ENCODE assay signal across 8 cellular contexts in the genomic region with DNA sequence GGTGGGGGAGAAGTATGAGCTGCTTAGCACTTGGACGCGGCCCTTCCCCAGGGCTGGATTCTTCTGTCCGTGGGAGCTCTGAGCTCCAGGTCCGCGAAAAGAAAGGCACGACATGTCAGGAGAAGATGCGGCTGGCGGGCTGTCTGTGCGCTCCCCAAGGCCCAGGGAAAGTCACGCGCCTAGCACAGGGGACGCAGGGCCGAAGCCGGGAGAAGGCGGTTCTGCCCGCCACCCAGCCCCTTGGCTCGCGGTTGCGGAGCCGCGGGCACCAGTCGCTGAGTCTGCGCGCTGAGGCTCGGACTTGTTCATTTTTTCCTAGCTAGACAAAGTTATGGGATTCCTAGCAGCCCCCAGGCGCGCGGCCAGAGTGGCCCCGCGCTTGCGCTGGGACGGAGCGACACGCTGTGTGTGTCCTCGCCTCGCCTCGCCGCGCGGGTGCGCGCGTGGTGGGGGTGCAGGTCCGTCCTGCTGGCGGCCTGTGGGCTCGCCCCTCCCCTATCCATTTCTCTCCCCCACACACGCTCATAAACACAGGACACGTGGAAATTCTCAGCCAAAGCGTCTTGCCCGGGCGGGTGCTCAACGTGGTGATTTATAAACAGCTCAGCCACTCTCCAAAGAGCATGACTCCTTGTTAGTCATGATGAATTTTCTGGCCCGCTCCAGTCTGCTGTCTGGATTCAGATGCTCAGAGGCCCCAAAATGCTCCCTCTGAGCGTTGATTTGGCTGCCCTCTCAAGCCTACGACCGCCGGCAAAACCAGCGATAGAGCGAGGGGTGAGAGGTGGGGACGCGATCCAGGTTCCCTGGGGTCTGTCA. TPM values are rescaled to one million over a fixed set of nuclear protein-coding genes. Genes with fewer than 3 reads are reported as not detected.
A peak's percentile ranks its signal among the peaks of the same experiment; 100 is the strongest.
DNase-seq lines count a peak whose midpoint lies in the region; ATAC-seq and TF ChIP-seq lines count a peak whose summit lies in the region.

No MANE protein-coding gene starts in this region.

- POLR2A ChIA-PET in AG04449 (lab: Yijun Ruan, JAX) = no interaction called here
- POLR2A ChIA-PET in activated CD8-positive, alpha-beta T cell treated with anti-CD3 and anti-CD28 coated beads for 36 hours (lab: Charles Lee) = no interaction called here

- no peaks in the 10 kb centered on the region for H3K9me3 ChIP-seq in Karpas-422 (ENCODE audit: low read length)

- H2AFZ ChIP-seq in Karpas-422 (ENCODE audit: low read length) = no peak overlapping the region

- H3K27ac Mint-ChIP-seq in activated CD8-positive, alpha-beta T cell treated with anti-CD3 and anti-CD28 coated beads for 36 hours = no peak overlapping the region

- no peak for TF ChIP-seq CTCF in AG04449 (IDR thresholded peaks at IDR 0.05; ENCODE audit: insufficient read depth, low read length, missing control alignments)
- no peak for TF ChIP-seq CTCF in GM13976 (IDR thresholded peaks at IDR 0.05; ENCODE audit: borderline replicate concordance, control extremely low read depth, extremely low read depth, insufficient read depth, missing control alignments)
- no peak for TF ChIP-seq CTCF in activated CD8-positive, alpha-beta T cell treated with anti-CD3 and anti-CD28 coated beads for 36 hours (IDR thresholded peaks at IDR 0.05)

- in situ Hi-C loops in GM13976 (cut with MboI; ENCODE audit: low sequenced_read_pairs, unreplicated experiment) = loop anchor here (25.0 kb wide), 2 partner anchors 280 to 1320 kb away; no protein-coding TSS in a partner anchor

- H3K79me2 ChIP-seq in Karpas-422 (ENCODE audit: low read length) = no peaks in the 10 kb centered on the region

- no peaks in the 10 kb centered on the region for H3K36me3 ChIP-seq in Karpas-422 (ENCODE audit: insufficient read depth, low read length)

- H3K9me2 ChIP-seq in Karpas-422 (replicated peaks; ENCODE audit: insufficient read depth, low read length) = no peaks in the 10 kb centered on the region

- no peaks in the 10 kb centered on the region for H3K27me3 ChIP-seq in Karpas-422 (ENCODE audit: low read length)

- H3K4me3 Mint-ChIP-seq in activated CD8-positive, alpha-beta T cell treated with anti-CD3 and anti-CD28 coated beads for 36 hours = peak overlapping the region; percentile 75

- no peaks in the 10 kb centered on the region for H4K20me1 ChIP-seq in Karpas-422 (ENCODE audit: insufficient read depth, low read depth, low read length)

- ATAC-seq in activated CD8-positive, alpha-beta T cell treated with anti-CD3 and anti-CD28 coated beads for 36 hours = no peak
- ATAC-seq in left cardiac atrium = peak; percentile 17 to 58

- peaks cover 3% of the 10 kb centered on the region for H3K36me3 Mint-ChIP-seq in activated CD8-positive, alpha-beta T cell treated with anti-CD3 and anti-CD28 coated beads for 36 hours (ENCODE audit: low read depth)

- H3K9me3 Mint-ChIP-seq in activated CD8-positive, alpha-beta T cell treated with anti-CD3 and anti-CD28 coated beads for 36 hours = no peaks in the 10 kb centered on the region

- H3K4me3 ChIP-seq in AG04449 (ENCODE audit: low read depth, low read length) (peak overlapping the region; percentile 59), Karpas-422 (ENCODE audit: low read length) (no peak overlapping the region)

- no peaks in the 10 kb centered on the region for H3K4me1 ChIP-seq in Karpas-422 (ENCODE audit: low read length)

- no peak overlapping the region for H3K9ac ChIP-seq in Karpas-422 (ENCODE audit: low read length)

- H3K27ac ChIP-seq in Karpas-422 (ENCODE audit: low read length) = no peak overlapping the region

- CTCF ChIA-PET in AG04449 (lab: Yijun Ruan, JAX) = interaction anchor here (1.2 kb wide), 1 partner anchor 287 kb away, joined by 3 read pairs; no protein-coding TSS in a partner anchor
- CTCF ChIA-PET in activated CD8-positive, alpha-beta T cell treated with anti-CD3 and anti-CD28 coated beads for 36 hours (lab: Charles Lee) = interaction anchor here (1.4 to 2.0 kb wide), 2 partner anchors 13 to 14 kb away, joined by 4 to 5 read pairs; no protein-coding TSS in a partner anchor

- peak; percentile 10 for DNase-seq in AG04449 (ENCODE audit: low read depth, low spot score)
- DNase-seq in GM13976 (ENCODE audit: low spot score) = peak; percentile 38
- no peak for DNase-seq in activated CD8-positive, alpha-beta T cell treated with anti-CD3 and anti-CD28 coated beads for 36 hours
- DNase-seq in left cardiac atrium = no peak
- peak; percentile 87 for DNase-seq in putamen (ENCODE audit: low spot score)
- DNase-seq in Karpas-422 = no peak
- DNase-seq in stimulated activated CD4-positive, alpha-beta T cell treated with anti-CD3 and anti-CD28 coated beads, Interleukin-4, amount 100 ng/mL, for 4 hours = no peak
- no peak for DNase-seq in AML-193 (lab: John Stamatoyannopoulos, UW)

- no peak overlapping the region for H3K4me2 ChIP-seq in Karpas-422 (ENCODE audit: low read depth, low read length, poor library complexity, severe bottlenecking)

- intact Hi-C loops in activated CD8-positive, alpha-beta T cell treated with anti-CD3 and anti-CD28 coated beads for 36 hours (cut with micrococcal nuclease) = loop anchor here (5.0 kb wide), 1 partner anchor 780 kb away; no protein-coding TSS in a partner anchor
- intact Hi-C loops in left cardiac atrium (cut with DNase I) = no loop called here

- peaks cover 44% of the 10 kb centered on the region for H3K4me1 Mint-ChIP-seq in activated CD8-positive, alpha-beta T cell treated with anti-CD3 and anti-CD28 coated beads for 36 hours (ENCODE audit: low read depth)

- H3K27me3 Mint-ChIP-seq in activated CD8-positive, alpha-beta T cell treated with anti-CD3 and anti-CD28 coated beads for 36 hours = peaks cover 79% of the 10 kb centered on the region

RNA-seq across cellular contexts. Expression of gene POU3F2, which starts 1.9 kb away (rescaled TPM):
- not detected for total RNA-seq in activated CD8-positive, alpha-beta T cell treated with anti-CD3 and anti-CD28 coated beads for 36 hours
- under 1 TPM in 1 of 2 donors, not detected in 1; 0.03 TPM for total RNA-seq in left cardiac atrium
- total RNA-seq in Karpas-422 (2014; rRNA removed; shearing (Covaris generic); ENCODE audit: low replicate concordance) = not detected in 2 replicates

Comparison
In these comparisons a context has a peak if more than half of its experiments do, and no peak if none do; other contexts are left out.
1. DNase-seq: peak in AG04449 (single experiment), GM13976 (single experiment) and putamen (single experiment); none in activated CD8-positive, alpha-beta T cell treated with anti-CD3 and anti-CD28 coated beads for 36 hours (single experiment), left cardiac atrium (single experiment), Karpas-422 (single experiment), stimulated activated CD4-positive, alpha-beta T cell treated with anti-CD3 and anti-CD28 coated beads, Interleukin-4, amount 100 ng/mL, for 4 hours (0 of 2) and AML-193 (0 of 2).